Comparison of ENCODE assay signal across 15 cellular contexts in the genomic region with DNA sequence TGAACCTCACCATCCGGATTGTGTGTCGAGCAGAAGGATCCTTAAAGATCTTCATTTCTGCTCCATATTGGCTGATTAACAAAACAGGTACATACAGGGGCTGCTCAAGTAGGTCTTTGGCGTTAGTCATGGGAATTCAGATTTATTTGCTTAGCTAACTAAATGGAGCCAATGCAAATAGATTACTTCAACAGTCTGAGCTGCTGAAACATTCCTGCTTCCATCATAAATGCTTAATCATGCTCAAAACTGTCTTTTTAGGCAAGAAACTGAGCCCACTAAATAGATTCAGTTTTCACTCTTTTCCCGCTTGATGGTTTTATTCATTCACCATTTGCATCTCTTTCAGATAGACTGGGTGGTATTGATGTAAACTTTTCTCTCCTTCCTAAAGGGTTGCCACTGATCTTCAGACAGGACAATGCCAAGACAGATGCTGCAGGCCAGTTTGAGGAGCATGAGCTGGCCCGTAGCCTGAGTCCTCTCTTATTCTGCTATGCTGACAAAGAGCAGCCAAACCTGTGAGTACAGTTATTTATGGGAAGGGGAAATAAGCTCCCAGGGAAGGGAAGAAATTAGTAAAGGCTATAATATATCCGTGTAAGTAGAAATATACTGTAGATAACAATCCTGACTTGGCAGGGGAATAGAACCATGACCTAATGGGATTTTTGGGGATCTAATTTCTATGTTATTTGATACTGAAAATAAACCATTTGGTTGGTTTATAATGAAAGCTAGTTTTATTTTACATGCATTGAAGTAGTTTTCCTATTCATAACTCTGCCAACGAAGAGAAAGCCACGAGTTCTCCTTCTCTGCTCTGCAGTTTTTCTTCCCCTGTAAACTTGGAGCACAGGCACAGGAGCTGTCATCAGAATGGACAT.
DNase-seq lines count a peak whose midpoint lies in the region; ATAC-seq and TF ChIP-seq lines count a peak whose summit lies in the region.
"Had no signal": no experiment of that assay in that cellular context is flagged by ENCODE, and none has a peak within 500 bp of the region (broad histone marks: within the 10 kb centered on the region; RNA-seq: fewer than 3 reads in every experiment).

No MANE protein-coding gene starts in this region.

- H4K20me1 ChIP-seq in IMR-90 (ENCODE audit: insufficient read depth, low read length) = no peaks in the 10 kb centered on the region

- no peaks in the 10 kb centered on the region for H3K27me3 Mint-ChIP-seq in naive thymus-derived CD4-positive, alpha-beta T cell
- H3K27me3 Mint-ChIP-seq: activated CD4-positive, alpha-beta T cell treated with anti-CD3 and anti-CD28 coated beads for 36 hours; CD4-positive, CD25-positive, alpha-beta regulatory T cell; stimulated activated memory B cell treated with anti-CD40 and anti-IgM and Interleukin-4, amounts not matched to agents 10 μg/mL and 1 μg/mL and 100 μg/mL, for 72 hours had no signal

- no peak overlapping the region for H2BK5ac ChIP-seq in IMR-90 (ENCODE audit: low read depth, low read length, poor library complexity, severe bottlenecking)

- H3K4me3 Mint-ChIP-seq in naive thymus-derived CD4-positive, alpha-beta T cell = no peak overlapping the region
- H3K4me3 Mint-ChIP-seq: activated CD4-positive, alpha-beta T cell treated with anti-CD3 and anti-CD28 coated beads for 36 hours; CD4-positive, CD25-positive, alpha-beta regulatory T cell; stimulated activated memory B cell treated with anti-CD40 and anti-IgM and Interleukin-4, amounts not matched to agents 10 μg/mL and 1 μg/mL and 100 μg/mL, for 72 hours had no signal

- in situ Hi-C loops in IMR-90 (cut with MboI; ENCODE audit: low sequenced_read_pairs) = no loop called here
- in situ Hi-C loops in GM13977 (cut with MboI; ENCODE audit: low pct_unique_long_range_greater_than_20kb, low sequenced_read_pairs, unreplicated experiment) = no loop called here

- H3K4me1 Mint-ChIP-seq in naive thymus-derived CD4-positive, alpha-beta T cell = peaks cover 0 to 19% (median 6%) of the 10 kb centered on the region in 7 donors
- H3K4me1 Mint-ChIP-seq: stimulated activated memory B cell treated with anti-CD40 and anti-IgM and Interleukin-4, amounts not matched to agents 10 μg/mL and 1 μg/mL and 100 μg/mL, for 72 hours had no signal

- H3K27me3 ChIP-seq in IMR-90 (ENCODE audit: control insufficient read depth, insufficient read depth, low read length) = no peaks in the 10 kb centered on the region
- H3K27me3 ChIP-seq in ascending aorta = no peaks in the 10 kb centered on the region
- H3K27me3 ChIP-seq in right cardiac atrium (ENCODE audit: control insufficient read depth, insufficient read depth) = no peaks in the 10 kb centered on the region
- H3K27me3 ChIP-seq in skeletal muscle satellite cell (ENCODE audit: control insufficient read depth, insufficient read depth, low read length) = no peaks in the 10 kb centered on the region
- no peaks in the 10 kb centered on the region for H3K27me3 ChIP-seq in naive thymus-derived CD4-positive, alpha-beta T cell (ENCODE audit: control insufficient read depth in 2 of 2, insufficient read depth in 2 of 2, low read length in 2 of 2)

- no peaks in the 10 kb centered on the region for H3K79me1 ChIP-seq in IMR-90 (ENCODE audit: low read depth in 1 of 2, low read length in 2 of 2)

- TF ChIP-seq CTCF in IMR-90 (conservative IDR thresholded peaks at IDR 0.05; ENCODE audit: low read depth, low read length) (no peak), ascending aorta (IDR thresholded peaks at IDR 0.05) (no peak), GM13977 (IDR thresholded peaks at IDR 0.05; ENCODE audit: extremely low read depth, insufficient read depth, missing control alignments) (no peak)

- peaks cover 22% of the 10 kb centered on the region for H3K36me3 ChIP-seq in IMR-90 (ENCODE audit: control insufficient read depth, insufficient read depth, low read length)
- peaks cover 6 to 23% of the 10 kb centered on the region in 2 donors for H3K36me3 ChIP-seq in ascending aorta
- peaks cover 62% of the 10 kb centered on the region for H3K36me3 ChIP-seq in skeletal muscle satellite cell (ENCODE audit: insufficient read depth, low read length)
- peaks cover 13 to 46% (median 22%) of the 10 kb centered on the region in 3 experiments for H3K36me3 ChIP-seq in naive thymus-derived CD4-positive, alpha-beta T cell (ENCODE audit: control insufficient read depth in 2 of 3, insufficient read depth in 3 of 3, low read length in 3 of 3)

- peak; percentile 64 for ATAC-seq in IMR-90 (ENCODE audit: low read depth)
- peak; percentile 44 to 62 for ATAC-seq in right cardiac atrium
- no peak for ATAC-seq in naive thymus-derived CD4-positive, alpha-beta T cell
- ATAC-seq: activated CD4-positive, alpha-beta T cell treated with anti-CD3 and anti-CD28 coated beads for 36 hours; left colon; stimulated activated memory B cell treated with anti-CD40 and anti-IgM and Interleukin-4, amounts not matched to agents 10 μg/mL and 1 μg/mL and 100 μg/mL, for 72 hours had no signal

- H3K9me1 ChIP-seq in IMR-90 (ENCODE audit: insufficient read depth, low read length) = no peaks in the 10 kb centered on the region

- no peak overlapping the region for H2BK120ac ChIP-seq in IMR-90 (ENCODE audit: low read depth, low read length)

- no peak overlapping the region for H2AK9ac ChIP-seq in IMR-90 (replicated peaks; ENCODE audit: low read depth, low read length, poor library complexity)

- H3K4me1 ChIP-seq in IMR-90 (ENCODE audit: control insufficient read depth, insufficient read depth, low read length) (peaks cover 7% of the 10 kb centered on the region; the same call in 1 of the 2 replicates), ascending aorta (peaks cover 13 to 29% of the 10 kb centered on the region in 2 donors), right cardiac atrium (ENCODE audit: control insufficient read depth, insufficient read depth, low read length) (peaks cover 3% of the 10 kb centered on the region), skeletal muscle satellite cell (ENCODE audit: control insufficient read depth, insufficient read depth, low read length) (peaks cover 3% of the 10 kb centered on the region)
- H3K4me1 ChIP-seq in naive thymus-derived CD4-positive, alpha-beta T cell (ENCODE audit: control insufficient read depth in 2 of 2, insufficient read depth in 2 of 2, low read length in 2 of 2) = no peaks in the 10 kb centered on the region

- no peak overlapping the region for H3K23ac ChIP-seq in IMR-90 (ENCODE audit: low read depth, low read length)

- H3K9me3 Mint-ChIP-seq in naive thymus-derived CD4-positive, alpha-beta T cell = no peaks in the 10 kb centered on the region
- H3K9me3 Mint-ChIP-seq: stimulated activated memory B cell treated with anti-CD40 and anti-IgM and Interleukin-4, amounts not matched to agents 10 μg/mL and 1 μg/mL and 100 μg/mL, for 72 hours had no signal

- H2AFZ ChIP-seq in IMR-90 (replicated peaks; ENCODE audit: low read length, poor library complexity) = no peak overlapping the region

- peak; percentile 73 for DNase-seq in IMR-90
- DNase-seq in ascending aorta (ENCODE audit: low spot score in 2 of 2) = no peak
- no peak for DNase-seq in right cardiac atrium
- no peak for DNase-seq in stimulated activated naive CD4-positive, alpha-beta T cell treated with Interleukin-2 at 50 U/mL for 16 hours (lab: John Stamatoyannopoulos, UW)
- no peak for DNase-seq in NCI-H345 treated with DMSO at 0.1 percent for 48 hours (lab: John Stamatoyannopoulos, UW; ENCODE audit: unreplicated experiment)
- DNase-seq in naive thymus-derived CD4-positive, alpha-beta T cell = no peak
- DNase-seq in GM13977 (ENCODE audit: low spot score) = no peak
- DNase-seq: activated CD4-positive, alpha-beta T cell treated with anti-CD3 and anti-CD28 coated beads for 36 hours; CD4-positive, CD25-positive, alpha-beta regulatory T cell; left colon; NCI-H1105; stimulated activated CD4-positive, alpha-beta T cell treated with anti-CD3 and anti-CD28 coated beads, Interleukin-2, amount 100 ng/mL, for 24 hours; SW 1271 had no signal

- peaks cover 10 to 72% (median 46%) of the 10 kb centered on the region in 5 donors for H3K36me3 Mint-ChIP-seq in naive thymus-derived CD4-positive, alpha-beta T cell

- H3K9me3 ChIP-seq in IMR-90 (ENCODE audit: control insufficient read depth, insufficient read depth, low read length) = no peaks in the 10 kb centered on the region
- no peaks in the 10 kb centered on the region for H3K9me3 ChIP-seq in ascending aorta
- H3K9me3 ChIP-seq in right cardiac atrium (ENCODE audit: control insufficient read depth, low read length) = no peaks in the 10 kb centered on the region
- no peaks in the 10 kb centered on the region for H3K9me3 ChIP-seq in skeletal muscle satellite cell (replicated peaks; ENCODE audit: low read length)
- no peaks in the 10 kb centered on the region for H3K9me3 ChIP-seq in naive thymus-derived CD4-positive, alpha-beta T cell (ENCODE audit: control insufficient read depth in 2 of 3, low read length in 3 of 3)

- H2AK5ac ChIP-seq in IMR-90 (ENCODE audit: low read depth, low read length) = no peak overlapping the region

- TF ChIP-seq POLR2A in IMR-90 (IDR thresholded peaks at IDR 0.05; ENCODE audit: low read depth, low read length) = no peak

- intact Hi-C loops in IMR-90 (cut with micrococcal nuclease) = no loop called here
- intact Hi-C loops in ascending aorta (cut with DNase I) = loop anchor here (2.0 to 5.0 kb wide), 2 partner anchors 46 to 263 kb away; a partner anchor contains a TSS
- intact Hi-C loops in right cardiac atrium (cut with DNase I) = no loop called here
- intact Hi-C loops in naive thymus-derived CD4-positive, alpha-beta T cell (cut with micrococcal nuclease) = no loop called here

- H2BK15ac ChIP-seq in IMR-90 (ENCODE audit: low read depth, low read length) = no peak overlapping the region

- POLR2A ChIA-PET in IMR-90 (lab: Charles Lee; ENCODE audit: unreplicated experiment) = no interaction called here
- POLR2A ChIA-PET in naive thymus-derived CD4-positive, alpha-beta T cell (lab: Charles Lee) = no interaction called here

- no peak overlapping the region for H3K4me3 ChIP-seq in IMR-90 (ENCODE audit: insufficient read depth, low read depth, low read length)
- peak overlapping the region in 1 of 2 donors; percentile 48 for H3K4me3 ChIP-seq in ascending aorta
- no peak overlapping the region for H3K4me3 ChIP-seq in right cardiac atrium (ENCODE audit: low read length)
- no peak overlapping the region for H3K4me3 ChIP-seq in skeletal muscle satellite cell (ENCODE audit: low read length)
- H3K4me3 ChIP-seq in naive thymus-derived CD4-positive, alpha-beta T cell (ENCODE audit: low read length) = no peak overlapping the region

- dilution Hi-C loops in IMR-90 (cut with HindIII; ENCODE audit: low sequenced_read_pairs, unreplicated experiment) = no loop called here

- no peak overlapping the region for H4K91ac ChIP-seq in IMR-90 (ENCODE audit: insufficient read depth, low read depth, low read length)

- CTCF ChIA-PET in IMR-90 (lab: Yijun Ruan, JAX) = no interaction called here
- CTCF ChIA-PET in naive thymus-derived CD4-positive, alpha-beta T cell (lab: Charles Lee) = interaction anchor here (0.6 kb wide), 1 partner anchor 213 kb away, joined by 3 read pairs; no protein-coding TSS in a partner anchor

- peak overlapping the region; percentile 70; the same call in 1 of the 2 replicates for H3K18ac ChIP-seq in IMR-90 (ENCODE audit: low read depth, low read length)

- no peak overlapping the region for H2BK20ac ChIP-seq in IMR-90 (ENCODE audit: low read depth, low read length)

- H4K8ac ChIP-seq in IMR-90 (ENCODE audit: low read depth in 2 of 2, low read length in 2 of 2) = no peak overlapping the region

- peak overlapping the region in 2 of 9 donors; percentile 4 to 19 for H3K27ac Mint-ChIP-seq in naive thymus-derived CD4-positive, alpha-beta T cell
- H3K27ac Mint-ChIP-seq: activated CD4-positive, alpha-beta T cell treated with anti-CD3 and anti-CD28 coated beads for 36 hours; CD4-positive, CD25-positive, alpha-beta regulatory T cell; stimulated activated memory B cell treated with anti-CD40 and anti-IgM and Interleukin-4, amounts not matched to agents 10 μg/mL and 1 μg/mL and 100 μg/mL, for 72 hours had no signal

- no peak overlapping the region for H3K56ac ChIP-seq in IMR-90 (ENCODE audit: extremely low read depth, insufficient read depth, low read length)

- no peak overlapping the region for H3K4ac ChIP-seq in IMR-90 (ENCODE audit: low read depth, low read length)

- H3K27ac ChIP-seq in IMR-90 (ENCODE audit: insufficient read depth, low read length) (peak overlapping the region; percentile 97; the same call in 1 of the 2 replicates), ascending aorta (peak overlapping the region; percentile 84), right cardiac atrium (ENCODE audit: low read length) (no peak overlapping the region)
- H3K27ac ChIP-seq in naive thymus-derived CD4-positive, alpha-beta T cell (ENCODE audit: low read depth, low read length) = no peak overlapping the region

- TF ChIP-seq RAD21 in IMR-90 (IDR thresholded peaks at IDR 0.05; ENCODE audit: low read length) = no peak

- peak overlapping the region; percentile 62; the same call in 1 of the 2 replicates for H3K4me2 ChIP-seq in IMR-90 (ENCODE audit: low read depth, low read length)
- peak overlapping the region; percentile 36 for H3K4me2 ChIP-seq in skeletal muscle satellite cell (ENCODE audit: low read length)

- WGBS in IMR-90 (ENCODE audit: extremely low coverage in 2 of 2, insufficient read length in 1 of 2), 2 experiments = no CpG with 5 or more reads among the region's 8 CpGs
- WGBS in right cardiac atrium = 59% methylated on average over 8 of the region's 8 CpGs

- H3K9ac ChIP-seq in IMR-90 (ENCODE audit: low read depth, low read length) (no peak overlapping the region), skeletal muscle satellite cell (ENCODE audit: low read depth, low read length) (no peak overlapping the region)

- no TSS peak for BruUV-seq in IMR-90 (replicated peaks; lab: Mats Ljungman, UMichigan)

- no peak overlapping the region; the same call in 1 of the 2 replicates for H4K5ac ChIP-seq in IMR-90 (ENCODE audit: low read depth, low read length)

- no peak overlapping the region for H3K14ac ChIP-seq in IMR-90 (replicated peaks; ENCODE audit: low read depth, low read length)

Comparison
In these comparisons a context has a peak if more than half of its experiments do, and no peak if none do; other contexts are left out.
1. H3K27ac ChIP-seq: peak in IMR-90 (single experiment) and ascending aorta (2 of 2); none in right cardiac atrium (single experiment) and naive thymus-derived CD4-positive, alpha-beta T cell (single experiment).